In the genomic region with DNA sequence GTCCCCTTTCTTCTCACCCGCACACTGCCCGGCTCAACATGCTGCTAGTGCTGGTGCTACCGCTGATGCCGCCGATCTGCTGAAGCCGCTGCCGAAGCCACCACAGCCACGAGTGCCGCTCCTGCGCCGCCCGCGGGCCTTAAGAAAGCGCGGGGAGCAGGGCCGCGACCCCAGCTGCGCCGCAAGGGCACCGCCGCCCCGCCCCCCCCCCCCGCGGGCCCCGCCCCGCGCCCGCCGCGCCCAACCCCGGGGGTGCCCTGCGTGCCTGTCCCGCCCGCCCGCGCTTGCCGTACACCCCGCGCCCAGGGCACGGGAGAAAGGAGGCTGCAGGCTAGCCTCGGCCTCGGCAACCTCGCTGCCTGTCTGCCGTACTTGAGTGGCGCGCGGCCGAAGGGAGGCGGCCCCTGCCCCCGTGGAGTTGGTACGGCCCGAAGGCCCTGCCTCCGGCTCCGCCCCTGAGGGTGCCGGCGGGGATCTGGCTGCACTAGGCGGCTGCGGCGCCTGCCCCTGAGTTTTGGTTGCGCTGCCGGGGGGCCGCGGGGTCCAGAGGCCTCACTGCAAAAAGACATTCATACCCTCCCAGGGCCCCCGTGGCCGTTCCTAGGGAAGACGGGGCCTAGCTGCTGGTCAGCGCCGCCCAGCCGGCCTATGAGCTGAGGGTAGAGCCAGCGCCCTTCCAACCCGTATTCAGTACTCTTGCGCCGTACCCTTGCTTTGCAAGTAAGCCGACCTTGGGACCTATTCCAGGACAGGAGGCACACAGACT, we compare ENCODE assay signal across 8 cellular contexts. TPM values are rescaled to one million over a fixed set of nuclear protein-coding genes. Genes with fewer than 3 reads are reported as not detected.
DNase-seq lines count a peak whose midpoint lies in the region; ATAC-seq and TF ChIP-seq lines count a peak whose summit lies in the region.

A gene (minus strand): TSS at position 114 of the 766 bp plus-strand sequence. CDS start 74 bp downstream, at position 40.

- peak within 1 kb of the TSS; percentile 92 for H3K27ac Mint-ChIP-seq in activated CD8-positive, alpha-beta memory T cell treated with anti-CD3 and anti-CD28 coated beads, Interleukin-2, amount 10 ng/mL, durations not matched to agents 7 days and 5 days
- peak within 1 kb of the TSS; percentile 91 for H3K27ac Mint-ChIP-seq in endodermal cell

- WGBS in endodermal cell (ENCODE audit: insufficient coverage in 1 of 2, insufficient read length in 1 of 2), 2 experiments, result 1 to 4% methylated on average over 12 to 72 of the region's 74 CpGs

- H3K4me3 Mint-ChIP-seq in activated CD8-positive, alpha-beta memory T cell treated with anti-CD3 and anti-CD28 coated beads, Interleukin-2, amount 10 ng/mL, durations not matched to agents 7 days and 5 days, result peak within 1 kb of the TSS; percentile 86
- peak within 1 kb of the TSS; percentile 82 for H3K4me3 Mint-ChIP-seq in endodermal cell

- CTCF ChIA-PET in activated CD8-positive, alpha-beta memory T cell treated with anti-CD3 and anti-CD28 coated beads, Interleukin-2, amount 10 ng/mL, durations not matched to agents 7 days and 5 days (lab: Charles Lee), result interaction anchor here (0.9 to 3.3 kb wide), 7 partner anchors 12 to 96 kb away, joined by 3 to 19 read pairs (median 4); a partner anchor contains a TSS

- H3K4me3 ChIP-seq in endodermal cell (ENCODE audit: low read length), result peak within 1 kb of the TSS; percentile 95

- peak within 1 kb of the TSS; percentile 97 for H3K27ac ChIP-seq in endodermal cell (ENCODE audit: low read depth, low read length)

- no peaks in the 10 kb centered on the region for H3K9me3 ChIP-seq in endodermal cell (ENCODE audit: control insufficient read depth, low read length)

- ATAC-seq in activated CD8-positive, alpha-beta memory T cell treated with anti-CD3 and anti-CD28 coated beads, Interleukin-2, amount 10 ng/mL, durations not matched to agents 7 days and 5 days, result peak; percentile 80

- no peaks in the 10 kb centered on the region for H3K27me3 ChIP-seq in endodermal cell (ENCODE audit: control insufficient read depth, insufficient read depth, low read length, poor library complexity, severe bottlenecking)

- peaks cover 18% of the 10 kb centered on the region for H3K36me3 ChIP-seq in endodermal cell (ENCODE audit: control insufficient read depth, insufficient read depth, low read length)

- peaks cover 34% of the 10 kb centered on the region for H3K4me1 Mint-ChIP-seq in activated CD8-positive, alpha-beta memory T cell treated with anti-CD3 and anti-CD28 coated beads, Interleukin-2, amount 10 ng/mL, durations not matched to agents 7 days and 5 days
- H3K4me1 Mint-ChIP-seq in endodermal cell, result peaks cover 22% of the 10 kb centered on the region

- peaks cover 4% of the 10 kb centered on the region for H3K4me1 ChIP-seq in endodermal cell (ENCODE audit: control insufficient read depth, insufficient read depth, low read length)

- peaks cover 10% of the 10 kb centered on the region for H3K36me3 Mint-ChIP-seq in activated CD8-positive, alpha-beta memory T cell treated with anti-CD3 and anti-CD28 coated beads, Interleukin-2, amount 10 ng/mL, durations not matched to agents 7 days and 5 days
- H3K36me3 Mint-ChIP-seq in endodermal cell (ENCODE audit: low read depth), result peaks cover 11% of the 10 kb centered on the region

- no peaks in the 10 kb centered on the region for H3K9me3 Mint-ChIP-seq in activated CD8-positive, alpha-beta memory T cell treated with anti-CD3 and anti-CD28 coated beads, Interleukin-2, amount 10 ng/mL, durations not matched to agents 7 days and 5 days (ENCODE audit: low read depth)
- H3K9me3 Mint-ChIP-seq in endodermal cell, result no peaks in the 10 kb centered on the region

- DNase-seq in COR-L47 (lab: John Stamatoyannopoulos, UW), result peak; percentile 40
- DNase-seq in GM20000 (ENCODE audit: low spot score), result peak; percentile 91
- peak; percentile 86 for DNase-seq in HT-29 (ENCODE audit: low spot score)
- DNase-seq in NOMO-1 treated with dmso at 0.1 percent for 144 hours (lab: John Stamatoyannopoulos, UW; ENCODE audit: unreplicated experiment), result peak; percentile 85
- DNase-seq in activated CD8-positive, alpha-beta memory T cell treated with anti-CD3 and anti-CD28 coated beads, Interleukin-2, amount 10 ng/mL, durations not matched to agents 7 days and 5 days, result peak; percentile 85
- peak; percentile 95 for DNase-seq in endodermal cell
- DNase-seq in mesenteric fat pad (ENCODE audit: low spot score), result peak; percentile 94
- peak; percentile 66 for DNase-seq in stimulated activated CD8-positive, alpha-beta memory T cell treated with anti-CD3 and anti-CD28 coated beads, Interleukin-15, amount 100 ng/mL, for 24 hours (ENCODE audit: low read depth)

- H3K9ac ChIP-seq in endodermal cell (ENCODE audit: extremely low read depth, low read length, poor library complexity, severe bottlenecking), result peak within 1 kb of the TSS; percentile 73

- TF ChIP-seq CTCF in GM20000 (IDR thresholded peaks at IDR 0.05; ENCODE audit: extremely low read depth, missing control alignments), result no peak
- TF ChIP-seq CTCF in endodermal cell (conservative IDR thresholded peaks at IDR 0.05), result no peak

- H3K27me3 Mint-ChIP-seq in activated CD8-positive, alpha-beta memory T cell treated with anti-CD3 and anti-CD28 coated beads, Interleukin-2, amount 10 ng/mL, durations not matched to agents 7 days and 5 days, result no peaks in the 10 kb centered on the region
- H3K27me3 Mint-ChIP-seq in endodermal cell (ENCODE audit: insufficient read depth), result peaks cover 5% of the 10 kb centered on the region

RNA-seq across cellular contexts. Expression of the gene that starts here (rescaled TPM):
- total RNA-seq in HT-29 (2014; rRNA removed; shearing (Covaris generic)), result 64.8 and 69.7 TPM in 2 replicates
- 10 to 100 TPM; 47.8 to 50.2 TPM for total RNA-seq in activated CD8-positive, alpha-beta memory T cell treated with anti-CD3 and anti-CD28 coated beads, Interleukin-2, amount 10 ng/mL, durations not matched to agents 7 days and 5 days
- total RNA-seq in endodermal cell (10 to 100 TPM; 64.3 to 88.8 TPM), mesenteric fat pad (1,141 TPM)
- 54.2 TPM for polyA plus RNA-seq in endodermal cell (2013, experiment 1 of 2)
- 51.1 TPM for polyA plus RNA-seq in endodermal cell (2013, experiment 2 of 2)

Comparison
In these comparisons a context has a peak if more than half of its experiments do, and no peak if none do; other contexts are left out.
1. Peak in every context shown above with its lines: DNase-seq, ATAC-seq, H3K4me3 ChIP-seq and H3K27ac ChIP-seq.
2. RNA of the gene that starts here (total RNA-seq): 1,141 TPM in mesenteric fat pad (single experiment); 64.3 to 88.8 TPM in endodermal cell, 64.8 to 69.7 TPM in HT-29 and 47.8 to 50.2 TPM in activated CD8-positive, alpha-beta memory T cell treated with anti-CD3 and anti-CD28 coated beads, Interleukin-2, amount 10 ng/mL, durations not matched to agents 7 days and 5 days; every median in the first group is over 10 times any median in the second.
3. DNase-seq: peak in every context shown above with its lines; median percentile 95 in endodermal cell; 94 in mesenteric fat pad; 91 in GM20000; 86 in HT-29; 85 in NOMO-1 treated with dmso at 0.1 percent for 144 hours; 85 in activated CD8-positive, alpha-beta memory T cell treated with anti-CD3 and anti-CD28 coated beads, Interleukin-2, amount 10 ng/mL, durations not matched to agents 7 days and 5 days; 66 in stimulated activated CD8-positive, alpha-beta memory T cell treated with anti-CD3 and anti-CD28 coated beads, Interleukin-15, amount 100 ng/mL, for 24 hours; 40 in COR-L47.